ENCODE assay signal across 1 cellular context in the genomic region with DNA sequence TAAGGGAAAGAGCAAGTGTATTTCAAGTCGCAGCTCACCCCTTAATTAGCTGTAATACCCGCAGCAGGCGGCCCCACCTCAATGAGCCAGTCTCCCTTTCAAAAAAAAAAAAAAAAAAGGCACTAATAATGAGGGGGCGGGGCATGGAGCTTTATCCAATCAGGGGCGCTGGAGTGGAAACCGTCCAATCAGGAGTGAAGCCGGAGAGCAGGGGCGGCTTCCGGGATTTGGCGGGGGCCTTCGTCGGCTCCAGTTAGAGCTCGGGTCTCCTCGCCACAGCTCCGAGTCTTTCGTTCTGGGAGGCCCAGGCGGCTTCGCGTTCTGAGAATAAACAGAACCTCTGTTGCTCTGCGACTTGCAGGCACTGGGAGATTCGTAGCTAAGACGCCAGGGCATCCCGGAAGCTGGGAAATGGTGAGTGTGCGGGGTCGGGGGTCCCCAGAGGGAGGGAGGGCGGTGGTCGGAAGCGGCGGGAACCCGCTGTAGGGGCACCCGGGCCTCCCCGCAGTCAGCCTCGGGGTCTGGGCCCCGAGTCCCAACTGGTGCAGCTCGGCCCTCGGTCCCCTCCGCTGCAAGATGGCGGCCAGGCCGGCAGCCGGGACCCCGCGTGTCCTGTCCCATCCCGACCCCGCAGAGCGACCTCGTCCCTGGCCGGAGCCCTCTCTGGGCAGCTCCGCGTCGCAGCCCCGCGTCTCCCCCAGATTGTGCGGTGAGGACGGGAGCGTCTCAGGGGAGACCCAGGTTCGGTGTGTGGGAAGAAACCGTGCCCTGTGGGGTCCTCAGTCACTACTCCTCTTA.
A peak's percentile ranks its signal among the peaks of the same experiment; 100 is the strongest.
TF ChIP-seq lines count a peak whose summit lies in the region.

ZNF267 (plus strand) TSS at position 252 of the 798 bp plus-strand sequence; CDS start at position 412, 160 bp downstream.

TF ChIP-seq in HEK293, 187 proteins besides CTCF, POLR2A, EP300 and RAD21 (continued from another document and continues in another):
- TF ChIP-seq SP2 (tag by site-specific recombination; IDR thresholded peaks at IDR 0.05) (peak; percentile 78), YY1 (tag by site-specific recombination; IDR thresholded peaks at IDR 0.05) (peak; percentile 84), BCL11A (tag by site-specific recombination; IDR thresholded peaks at IDR 0.05; ENCODE audit: low read depth) (no peak), ATF2 (tag by site-specific recombination; IDR thresholded peaks at IDR 0.05; ENCODE audit: low read depth) (no peak), ZNF335 (tag by site-specific recombination; conservative IDR thresholded peaks at IDR 0.05) (peak; percentile 84), ZNF202 (tag by site-specific recombination; IDR thresholded peaks at IDR 0.05; ENCODE audit: borderline replicate concordance) (no peak), YY2 (tag by site-specific recombination; IDR thresholded peaks at IDR 0.05) (peak; percentile 68; the same call in 1 of the 2 replicates), SCRT2 (tag by site-specific recombination; IDR thresholded peaks at IDR 0.05) (no peak; the same call in 1 of the 2 replicates), ZNF747 (tag by site-specific recombination; IDR thresholded peaks at IDR 0.05) (no peak), KLF9 (tag by site-specific recombination; IDR thresholded peaks at IDR 0.05; ENCODE audit: low read depth) (no peak), ZNF600 (tag by site-specific recombination; IDR thresholded peaks at IDR 0.05) (peak; percentile 59), ZNF660 (tag by site-specific recombination; IDR thresholded peaks at IDR 0.05) (peak; percentile 56; the same call in 1 of the 2 replicates), ZNF354C (tag by site-specific recombination; IDR thresholded peaks at IDR 0.05; ENCODE audit: borderline replicate concordance, low read depth) (no peak), ZNF398 (tag by site-specific recombination; IDR thresholded peaks at IDR 0.05) (peak; percentile 21; the same call in 1 of the 2 replicates), ZNF76 (tag by site-specific recombination; IDR thresholded peaks at IDR 0.05; ENCODE audit: borderline replicate concordance, low read depth) (0 out of 2 replicates have a peak, but pooled peaks have one; percentile 31), ZBTB20 (tag by site-specific recombination; IDR thresholded peaks at IDR 0.05) (peak; percentile 81), ZNF416 (tag by site-specific recombination; IDR thresholded peaks at IDR 0.05) (no peak), ZNF48 (tag by site-specific recombination; IDR thresholded peaks at IDR 0.05) (no peak), ZNF16 (tag by site-specific recombination; IDR thresholded peaks at IDR 0.05; ENCODE audit: low read depth) (no peak), ZBTB7A (tag by site-specific recombination; IDR thresholded peaks at IDR 0.05; ENCODE audit: low read depth) (peak; percentile 79; the same call in 1 of the 2 replicates), ZNF274 (IDR thresholded peaks at IDR 0.05; ENCODE audit: low read length) (no peak), ZNF274 (tag by site-specific recombination; IDR thresholded peaks at IDR 0.05; ENCODE audit: borderline replicate concordance) (no peak), ZBTB11 (tag by site-specific recombination; conservative IDR thresholded peaks at IDR 0.05; ENCODE audit: low read depth) (peak; percentile 95), ZBTB26 (tag by site-specific recombination; optimal IDR thresholded peaks at IDR 0.05) (peak; percentile 35), ZNF211 (tag by site-specific recombination; IDR thresholded peaks at IDR 0.05; ENCODE audit: low read depth) (no peak), ZNF26 (tag by site-specific recombination; IDR thresholded peaks at IDR 0.05) (no peak), ZNF426 (tag by site-specific recombination; IDR thresholded peaks at IDR 0.05) (no peak), PBX3 (CRISPR knock-in tag; IDR thresholded peaks at IDR 0.05) (peak; percentile 28; the same call in 1 of the 2 replicates), BCL11B (tag by site-specific recombination; IDR thresholded peaks at IDR 0.05; ENCODE audit: low read depth) (no peak), ZNF830 (tag by site-specific recombination; IDR thresholded peaks at IDR 0.05; ENCODE audit: low read depth) (no peak), KLF1 (tag by site-specific recombination; IDR thresholded peaks at IDR 0.05) (0 out of 2 replicates have a peak, but pooled peaks have one; percentile 0), ZNF404 (tag by site-specific recombination; IDR thresholded peaks at IDR 0.05) (no peak), HOXC10 (CRISPR knock-in tag; IDR thresholded peaks at IDR 0.05) (no peak), ZNF843 (tag by site-specific recombination; IDR thresholded peaks at IDR 0.05) (no peak), ZFP3 (tag by site-specific recombination; IDR thresholded peaks at IDR 0.05; ENCODE audit: low read depth) (no peak), ZNF114 (tag by site-specific recombination; IDR thresholded peaks at IDR 0.05) (no peak), GLIS2 (tag by site-specific recombination; IDR thresholded peaks at IDR 0.05) (peak; percentile 42), ZSCAN16 (tag by site-specific recombination; IDR thresholded peaks at IDR 0.05) (no peak), ZNF623 (tag by site-specific recombination; IDR thresholded peaks at IDR 0.05) (no peak), ZSCAN23 (tag by site-specific recombination; IDR thresholded peaks at IDR 0.05) (no peak), SP3 (tag by site-specific recombination; IDR thresholded peaks at IDR 0.05) (peak; percentile 67), ZNF701 (tag by site-specific recombination; IDR thresholded peaks at IDR 0.05) (no peak), ZNF239 (tag by site-specific recombination; IDR thresholded peaks at IDR 0.05) (no peak)
- TF ChIP-seq, protein P1, sequence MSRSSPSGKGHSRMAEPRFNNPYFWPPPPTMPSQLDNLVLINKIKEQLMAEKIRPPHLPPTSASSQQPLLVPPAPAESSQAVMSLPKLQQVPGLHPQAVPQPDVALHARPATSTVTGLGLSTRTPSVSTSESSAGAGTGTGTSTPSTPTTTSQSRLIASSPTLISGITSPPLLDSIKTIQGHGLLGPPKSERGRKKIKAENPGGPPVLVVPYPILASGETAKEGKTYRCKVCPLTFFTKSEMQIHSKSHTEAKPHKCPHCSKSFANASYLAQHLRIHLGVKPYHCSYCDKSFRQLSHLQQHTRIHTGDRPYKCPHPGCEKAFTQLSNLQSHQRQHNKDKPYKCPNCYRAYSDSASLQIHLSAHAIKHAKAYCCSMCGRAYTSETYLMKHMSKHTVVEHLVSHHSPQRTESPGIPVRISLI (tag by site-specific recombination; IDR thresholded peaks at IDR 0.05): peak; percentile 94
- TF ChIP-seq, protein P2, sequence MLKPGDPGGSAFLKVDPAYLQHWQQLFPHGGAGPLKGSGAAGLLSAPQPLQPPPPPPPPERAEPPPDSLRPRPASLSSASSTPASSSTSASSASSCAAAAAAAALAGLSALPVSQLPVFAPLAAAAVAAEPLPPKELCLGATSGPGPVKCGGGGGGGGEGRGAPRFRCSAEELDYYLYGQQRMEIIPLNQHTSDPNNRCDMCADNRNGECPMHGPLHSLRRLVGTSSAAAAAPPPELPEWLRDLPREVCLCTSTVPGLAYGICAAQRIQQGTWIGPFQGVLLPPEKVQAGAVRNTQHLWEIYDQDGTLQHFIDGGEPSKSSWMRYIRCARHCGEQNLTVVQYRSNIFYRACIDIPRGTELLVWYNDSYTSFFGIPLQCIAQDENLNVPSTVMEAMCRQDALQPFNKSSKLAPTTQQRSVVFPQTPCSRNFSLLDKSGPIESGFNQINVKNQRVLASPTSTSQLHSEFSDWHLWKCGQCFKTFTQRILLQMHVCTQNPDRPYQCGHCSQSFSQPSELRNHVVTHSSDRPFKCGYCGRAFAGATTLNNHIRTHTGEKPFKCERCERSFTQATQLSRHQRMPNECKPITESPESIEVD (tag by site-specific recombination; IDR thresholded peaks at IDR 0.05): no peak
- TF ChIP-seq, protein P3, sequence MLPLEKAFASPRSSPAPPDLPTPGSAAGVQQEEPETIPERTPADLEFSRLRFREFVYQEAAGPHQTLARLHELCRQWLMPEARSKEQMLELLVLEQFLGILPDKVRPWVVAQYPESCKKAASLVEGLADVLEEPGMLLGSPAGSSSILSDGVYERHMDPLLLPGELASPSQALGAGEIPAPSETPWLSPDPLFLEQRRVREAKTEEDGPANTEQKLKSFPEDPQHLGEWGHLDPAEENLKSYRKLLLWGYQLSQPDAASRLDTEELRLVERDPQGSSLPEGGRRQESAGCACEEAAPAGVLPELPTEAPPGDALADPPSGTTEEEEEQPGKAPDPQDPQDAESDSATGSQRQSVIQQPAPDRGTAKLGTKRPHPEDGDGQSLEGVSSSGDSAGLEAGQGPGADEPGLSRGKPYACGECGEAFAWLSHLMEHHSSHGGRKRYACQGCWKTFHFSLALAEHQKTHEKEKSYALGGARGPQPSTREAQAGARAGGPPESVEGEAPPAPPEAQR (tag by site-specific recombination; IDR thresholded peaks at IDR 0.05): no peak
